Comparison of ENCODE assay signal across 9 cellular contexts in the genomic region with DNA sequence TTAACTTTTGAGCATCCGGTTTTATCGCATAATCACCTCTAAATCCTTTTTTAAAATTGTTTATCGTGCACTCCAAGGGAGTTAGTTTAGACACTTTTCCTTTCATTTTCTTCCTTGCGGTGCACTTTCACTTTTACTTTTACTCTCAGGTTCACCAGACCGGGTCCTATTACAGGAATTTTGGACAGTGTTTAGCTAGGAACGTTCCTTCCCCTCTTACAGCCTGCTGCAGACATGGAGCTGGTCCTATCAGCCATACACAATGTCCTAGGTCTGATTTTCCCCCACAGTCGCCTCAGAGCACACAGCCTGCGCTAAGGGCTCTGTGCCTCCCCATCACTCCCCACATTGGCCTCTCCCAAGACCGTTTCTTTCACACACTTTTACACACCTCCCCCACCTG.
DNase-seq lines count a peak whose midpoint lies in the region; ATAC-seq and TF ChIP-seq lines count a peak whose summit lies in the region.
"Had no signal": no experiment of that assay in that cellular context is flagged by ENCODE, and none has a peak within 500 bp of the region (broad histone marks: within the 10 kb centered on the region; RNA-seq: fewer than 3 reads in every experiment).

No MANE protein-coding gene starts in this region.

- intact Hi-C loops in CD4-positive, alpha-beta memory T cell (cut with micrococcal nuclease): loop anchor here (10.0 kb wide), 1 partner anchor 101 kb away; the partner anchor contains the start of gene ALG10
- intact Hi-C loops in right lobe of liver (cut with DNase I): loop anchor here in 1 of 2 donors (10.0 kb wide), 1 partner anchor 499 kb away; no protein-coding TSS in a partner anchor

- CTCF ChIA-PET in CD4-positive, alpha-beta memory T cell (lab: Charles Lee; ENCODE audit: partially characterized antibody): interaction anchor here (2.1 kb wide), 1 partner anchor 1371 kb away, joined by 6 read pairs; the partner anchor contains the start of gene YARS2

- H3K4me1 ChIP-seq in CD4-positive, alpha-beta memory T cell (ENCODE audit: insufficient read depth, low read length): peaks cover 14% of the 10 kb centered on the region
- peaks cover 0 to 3% (median 0%) of the 10 kb centered on the region in 4 donors for H3K4me1 ChIP-seq in right lobe of liver

- H3K27me3 Mint-ChIP-seq in CD4-positive, alpha-beta memory T cell: peaks cover 4 to 5% of the 10 kb centered on the region in 2 donors
- peaks cover 13% of the 10 kb centered on the region for H3K27me3 Mint-ChIP-seq in T-helper 1 cell treated with Interleukin-12 subunit alpha and Interleukin-12 subunit beta and Interleukin-4 antibody, amounts not matched to agents 30 μg/mL and 1 μg/mL, for 36 hours (ENCODE audit: low read depth)

- ATAC-seq in GM21717 (IDR thresholded peaks at IDR 0.05; ENCODE audit: unreplicated experiment): peak; percentile 76
- ATAC-seq in right lobe of liver: peak; percentile 85 to 92 (median 87)

- peaks cover 0 to 4% of the 10 kb centered on the region in 2 donors for H3K36me3 Mint-ChIP-seq in CD4-positive, alpha-beta memory T cell
- H3K36me3 Mint-ChIP-seq in T-helper 1 cell treated with Interleukin-12 subunit alpha and Interleukin-12 subunit beta and Interleukin-4 antibody, amounts not matched to agents 30 μg/mL and 1 μg/mL, for 36 hours (ENCODE audit: low read depth): peaks cover 4% of the 10 kb centered on the region

- no peak overlapping the region for H3K27ac ChIP-seq in CD4-positive, alpha-beta memory T cell (ENCODE audit: low read depth, low read length)
- H3K27ac ChIP-seq in right lobe of liver: peak overlapping the region in 2 of 3 donors; percentile 22 to 42

- no peaks in the 10 kb centered on the region for H3K9me3 ChIP-seq in CD4-positive, alpha-beta memory T cell (ENCODE audit: control insufficient read depth in 1 of 2, low read length in 2 of 2)
- H3K9me3 ChIP-seq in right lobe of liver: no peaks in the 10 kb centered on the region

- peak overlapping the region; percentile 71 to 88 (median 84) for H3K4me3 Mint-ChIP-seq in CD4-positive, alpha-beta memory T cell
- peak overlapping the region; percentile 47 for H3K4me3 Mint-ChIP-seq in T-helper 1 cell treated with Interleukin-12 subunit alpha and Interleukin-12 subunit beta and Interleukin-4 antibody, amounts not matched to agents 30 μg/mL and 1 μg/mL, for 36 hours

- no peak for TF ChIP-seq CTCF in right lobe of liver (IDR thresholded peaks at IDR 0.05)

- POLR2A ChIA-PET in CD4-positive, alpha-beta memory T cell (lab: Charles Lee; ENCODE audit: partially characterized antibody): no interaction called here

- WGBS in right lobe of liver (ENCODE audit: insufficient coverage, low coverage, low lambda C conversion rate, missing lambda C conversion rate): 9% methylated on average over 7 of the region's 9 CpGs

- no peaks in the 10 kb centered on the region for H3K36me3 ChIP-seq in CD4-positive, alpha-beta memory T cell (ENCODE audit: insufficient read depth, low read length)
- no peaks in the 10 kb centered on the region for H3K36me3 ChIP-seq in right lobe of liver

- H3K4me1 Mint-ChIP-seq in CD4-positive, alpha-beta memory T cell: peaks cover 12 to 19% (median 14%) of the 10 kb centered on the region in 4 donors
- H3K4me1 Mint-ChIP-seq in T-helper 1 cell treated with Interleukin-12 subunit alpha and Interleukin-12 subunit beta and Interleukin-4 antibody, amounts not matched to agents 30 μg/mL and 1 μg/mL, for 36 hours (ENCODE audit: low read depth): peaks cover 16% of the 10 kb centered on the region

- H3K27ac Mint-ChIP-seq in CD4-positive, alpha-beta memory T cell: peak overlapping the region in 6 of 7 donors; percentile 2 to 93 (median 81)
- H3K27ac Mint-ChIP-seq in T-helper 1 cell treated with Interleukin-12 subunit alpha and Interleukin-12 subunit beta and Interleukin-4 antibody, amounts not matched to agents 30 μg/mL and 1 μg/mL, for 36 hours: peak overlapping the region; percentile 62

- H3K27me3 ChIP-seq in CD4-positive, alpha-beta memory T cell (ENCODE audit: insufficient read depth, low read length): no peaks in the 10 kb centered on the region
- H3K27me3 ChIP-seq in right lobe of liver: no peaks in the 10 kb centered on the region

- no peak for TF ChIP-seq POLR2A in right lobe of liver (IDR thresholded peaks at IDR 0.05)

- H3K9me3 Mint-ChIP-seq in CD4-positive, alpha-beta memory T cell: peaks cover 0 to 2% (median 0%) of the 10 kb centered on the region in 8 donors
- no peaks in the 10 kb centered on the region for H3K9me3 Mint-ChIP-seq in T-helper 1 cell treated with Interleukin-12 subunit alpha and Interleukin-12 subunit beta and Interleukin-4 antibody, amounts not matched to agents 30 μg/mL and 1 μg/mL, for 36 hours

- peak overlapping the region; percentile 25 to 60 for H3K4me3 ChIP-seq in CD4-positive, alpha-beta memory T cell (ENCODE audit: low read length in 2 of 2)
- H3K4me3 ChIP-seq in right lobe of liver: peak overlapping the region; percentile 23 to 55 (median 48)

- peak in 3 of 5 donors; percentile 9 to 30 (median 12) for DNase-seq in CD4-positive, alpha-beta memory T cell
- no peak for DNase-seq in right lobe of liver
- DNase-seq in GM03348 (ENCODE audit: low spot score): no peak
- DNase-seq in NCI-H187 treated with DMSO at 0.1 percent for 48 hours (lab: John Stamatoyannopoulos, UW): no peak
- DNase-seq in DMS79 (lab: John Stamatoyannopoulos, UW): no peak
- no peak for DNase-seq in NCI-H748 treated with DMSO at 0.1 percent for 48 hours (lab: John Stamatoyannopoulos, UW)
- DNase-seq: foreskin fibroblast had no signal

Comparison
In these comparisons a context has a peak if more than half of its experiments do, and no peak if none do; other contexts are left out.
1. DNase-seq: peak in CD4-positive, alpha-beta memory T cell (3 of 5); none in right lobe of liver (0 of 3), GM03348 (single experiment), NCI-H187 treated with DMSO at 0.1 percent for 48 hours (single experiment), DMS79 (single experiment) and NCI-H748 treated with DMSO at 0.1 percent for 48 hours (single experiment).